Comparison of ENCODE assay signal across 16 cellular contexts in genomic region chr6:82571431-82571830, GRCh38.
DNase-seq lines count a peak whose midpoint lies in the region; TF ChIP-seq lines count a peak whose summit lies in the region.
"Had no signal": no experiment of that assay in that cellular context is flagged by ENCODE, and none has a peak within 500 bp of the region (broad histone marks: within the 10 kb centered on the region; RNA-seq: fewer than 3 reads in every experiment).

No MANE protein-coding gene starts in this region.

- DNase-seq in NCI-H526 (lab: John Stamatoyannopoulos, UW): peak; percentile 19 to 32
- DNase-seq in NCI-H526 treated with DMSO at 0.1 percent for 48 hours (lab: John Stamatoyannopoulos, UW): no peak
- peak; percentile 27 for DNase-seq in midbrain (lab: John Stamatoyannopoulos, UW)
- DNase-seq in superior temporal gyrus (ENCODE audit: extremely low spot score): peak; percentile 69
- no peak for DNase-seq in SIG-M5 (lab: John Stamatoyannopoulos, UW)
- no peak for DNase-seq in SHP77 (lab: John Stamatoyannopoulos, UW)
- DNase-seq in MM.1S: no peak
- DNase-seq: 8988T; AML-193; CD4-positive, CD25-positive, alpha-beta regulatory T cell; DMS79; H7 had no signal

- H3K27me3 ChIP-seq in MM.1S (replicated peaks; ENCODE audit: insufficient read depth, low read length): no peaks in the 10 kb centered on the region
- H3K27me3 ChIP-seq: BLaER1 treated with 17β-estradiol and CSF1 and Interleukin-3, amounts not matched to agents 10 nM and 100 nM had no signal

- H3K9me3 ChIP-seq in MM.1S (replicated peaks; ENCODE audit: insufficient read depth, low read length): no peaks in the 10 kb centered on the region

- no peak overlapping the region for H3K4me3 ChIP-seq in MM.1S (ENCODE audit: low read length)
- H3K4me3 ChIP-seq: BLaER1 treated with 17β-estradiol and CSF1 and Interleukin-3, amounts not matched to agents 10 nM and 100 nM; GM12878; GM23338 had no signal

- H4K20me1 ChIP-seq in MM.1S (ENCODE audit: insufficient read depth, low read length): no peaks in the 10 kb centered on the region
- H4K20me1 ChIP-seq: BLaER1 treated with 17β-estradiol and CSF1 and Interleukin-3, amounts not matched to agents 10 nM and 100 nM had no signal

- peaks cover 16% of the 10 kb centered on the region for H3F3A ChIP-seq in MM.1S (ENCODE audit: insufficient read depth, low read length)

- H3K9me2 ChIP-seq in MM.1S (replicated peaks; ENCODE audit: insufficient read depth, low read length): no peaks in the 10 kb centered on the region

- no peak overlapping the region for H3K4me2 ChIP-seq in MM.1S (ENCODE audit: low read depth, low read length)
- H3K4me2 ChIP-seq: BLaER1 treated with 17β-estradiol and CSF1 and Interleukin-3, amounts not matched to agents 10 nM and 100 nM; GM23338 had no signal

- no peak for TF ChIP-seq CTCF in MM.1S (IDR thresholded peaks at IDR 0.05; ENCODE audit: low read length)

- peaks cover 28% of the 10 kb centered on the region for H3K4me1 ChIP-seq in MM.1S (ENCODE audit: low read length)

- no peak overlapping the region for H3K9ac ChIP-seq in MM.1S (ENCODE audit: low read length)
- H3K9ac ChIP-seq: BLaER1 treated with 17β-estradiol and CSF1 and Interleukin-3, amounts not matched to agents 10 nM and 100 nM had no signal

- no peak overlapping the region for H2AFZ ChIP-seq in MM.1S (ENCODE audit: low read length)

- no peaks in the 10 kb centered on the region for H3K79me2 ChIP-seq in MM.1S (ENCODE audit: low read length)

- peak overlapping the region; percentile 19 for H3K27ac ChIP-seq in cingulate gyrus (ENCODE audit: low read depth, low read length)
- no peak overlapping the region for H3K27ac ChIP-seq in MM.1S (ENCODE audit: low read length)
- H3K27ac ChIP-seq: BLaER1 treated with 17β-estradiol and CSF1 and Interleukin-3, amounts not matched to agents 10 nM and 100 nM had no signal

- H3K36me3 ChIP-seq in MM.1S (replicated peaks; ENCODE audit: insufficient read depth, low read length): no peaks in the 10 kb centered on the region
- H3K36me3 ChIP-seq: BLaER1 treated with 17β-estradiol and CSF1 and Interleukin-3, amounts not matched to agents 10 nM and 100 nM had no signal

Comparison
In these comparisons a context has a peak if more than half of its experiments do, and no peak if none do; other contexts are left out.
1. DNase-seq: peak in NCI-H526 (2 of 2), midbrain (single experiment) and superior temporal gyrus (single experiment); none in NCI-H526 treated with DMSO at 0.1 percent for 48 hours (single experiment), SIG-M5 (single experiment), SHP77 (0 of 2) and MM.1S (single experiment).